36 cellular contexts compared by ENCODE assay signal in genomic region chr1:228231192-228231591, GRCh38.
"Had no signal": no experiment of that assay in that cellular context is flagged by ENCODE, and none has a peak within 500 bp of the region (broad histone marks: within the 10 kb centered on the region; RNA-seq: fewer than 3 reads in every experiment).

No MANE protein-coding gene starts in this region.

- ATAC-seq: activated CD4-positive, alpha-beta T cell treated with anti-CD3 and anti-CD28 coated beads for 36 hours; activated CD4-positive, CD25-positive, alpha-beta regulatory T cell treated with anti-CD3 and anti-CD28 coated beads, Interleukin-2, amount 50 U/mL, for 24 hours; activated CD8-positive, alpha-beta T cell treated with anti-CD3 and anti-CD28 coated beads for 36 hours; activated naive CD4-positive, alpha-beta T cell treated with anti-CD3 and anti-CD28 coated beads, Interleukin-2, amount 50 U/mL, for 72 hours; activated naive CD8-positive, alpha-beta T cell treated with anti-CD3 and anti-CD28 coated beads, Interleukin-2, amount 50 U/mL, for 24 hours; activated T-cell treated with anti-CD3 and anti-CD28 coated beads, Interleukin-2, amount 50 U/mL, for 4 hours; activated T-cell treated with anti-CD3 and anti-CD28 coated beads, Interleukin-2, amount 50 U/mL, for 72 hours; activated T-helper 17 cell treated with anti-CD3 and anti-CD28 coated beads, Interleukin-2, amount 50 U/mL, for 72 hours; body of pancreas; WTC11 had no signal

- H3K36me3 ChIP-seq: brain microvascular endothelial cell, breast epithelium, WERI-Rb-1 had no signal

- FAIRE-seq: astrocyte, colon had no signal

- H3K27me3 Mint-ChIP-seq: activated CD4-positive, alpha-beta memory T cell treated with anti-CD3 and anti-CD28 coated beads for 36 hours; activated CD4-positive, alpha-beta T cell treated with anti-CD3 and anti-CD28 coated beads for 36 hours; activated CD4-positive, alpha-beta T cell treated with anti-CD3 and anti-CD28 coated beads, Interleukin-2, amount 10 ng/mL, durations not matched to agents 7 days and 5 days; activated CD8-positive, alpha-beta T cell treated with anti-CD3 and anti-CD28 coated beads for 36 hours; activated naive CD8-positive, alpha-beta T cell treated with anti-CD3 and anti-CD28 coated beads, Interleukin-2, amount 10 ng/mL, durations not matched to agents 7 days and 5 days; activated naive CD8-positive, alpha-beta T cell treated with anti-CD3 and anti-CD28 coated beads, Interleukin-2, amount 50 U/mL, for 24 hours; activated T-helper 17 cell treated with anti-CD3 and anti-CD28 coated beads, Interleukin-2, amount 50 U/mL, for 72 hours had no signal

- H3K9me3 Mint-ChIP-seq: WTC11 had no signal

- H3K27ac ChIP-seq: body of pancreas, brain microvascular endothelial cell, breast epithelium, WERI-Rb-1 had no signal

- H3K4me3 ChIP-seq: body of pancreas, breast epithelium had no signal

- H3K4me3 Mint-ChIP-seq: activated CD4-positive, alpha-beta memory T cell treated with anti-CD3 and anti-CD28 coated beads for 36 hours; activated CD4-positive, alpha-beta T cell treated with anti-CD3 and anti-CD28 coated beads for 36 hours; activated CD4-positive, alpha-beta T cell treated with anti-CD3 and anti-CD28 coated beads, Interleukin-2, amount 10 ng/mL, durations not matched to agents 7 days and 5 days; activated CD8-positive, alpha-beta T cell treated with anti-CD3 and anti-CD28 coated beads for 36 hours; activated naive CD4-positive, alpha-beta T cell treated with anti-CD3 and anti-CD28 coated beads for 36 hours; activated naive CD8-positive, alpha-beta T cell treated with anti-CD3 and anti-CD28 coated beads, Interleukin-2, amount 10 ng/mL, durations not matched to agents 7 days and 5 days; activated naive CD8-positive, alpha-beta T cell treated with anti-CD3 and anti-CD28 coated beads, Interleukin-2, amount 50 U/mL, for 24 hours; activated T-cell treated with anti-CD3 and anti-CD28 coated beads, Interleukin-2, amount 50 U/mL, for 4 hours; activated T-cell treated with anti-CD3 and anti-CD28 coated beads, Interleukin-2, amount 50 U/mL, for 72 hours; activated T-helper 1 cell treated with anti-CD3 and anti-CD28 coated beads, Interleukin-12 subunit alpha, Interleukin-12 subunit beta, Interleukin-2, Interleukin-4 antibody, amounts not matched to agents 30 ng/mL and 10 ng/mL and 1 ng/mL, durations not matched to agents 14 hours and 24 hours and 36 hours; activated T-helper 17 cell treated with anti-CD3 and anti-CD28 coated beads, Interleukin-2, amount 50 U/mL, for 72 hours; T-helper 1 cell treated with Interleukin-12 subunit alpha and Interleukin-12 subunit beta and Interleukin-4 antibody, amounts not matched to agents 30 μg/mL and 1 μg/mL, for 36 hours; T-helper 2 cell treated with Interferon-gamma antibody and Interleukin-4, amounts not matched to agents 5 μg/mL and 100 μg/mL, for 36 hours; WTC11 had no signal

- H3K9me3 ChIP-seq: body of pancreas had no signal

- H3K27me3 ChIP-seq: body of pancreas, brain microvascular endothelial cell, breast epithelium had no signal

- H3K4me1 Mint-ChIP-seq: activated CD4-positive, alpha-beta T cell treated with anti-CD3 and anti-CD28 coated beads for 36 hours; activated CD4-positive, alpha-beta T cell treated with anti-CD3 and anti-CD28 coated beads, Interleukin-2, amount 10 ng/mL, durations not matched to agents 7 days and 5 days; WTC11 had no signal

- H3K27ac Mint-ChIP-seq: activated CD4-positive, alpha-beta memory T cell treated with anti-CD3 and anti-CD28 coated beads for 36 hours; activated CD4-positive, alpha-beta T cell treated with anti-CD3 and anti-CD28 coated beads for 36 hours; activated CD4-positive, alpha-beta T cell treated with anti-CD3 and anti-CD28 coated beads, Interleukin-2, amount 10 ng/mL, durations not matched to agents 7 days and 5 days; activated CD8-positive, alpha-beta T cell treated with anti-CD3 and anti-CD28 coated beads for 36 hours; activated naive CD4-positive, alpha-beta T cell treated with anti-CD3 and anti-CD28 coated beads for 36 hours; activated naive CD4-positive, alpha-beta T cell treated with anti-CD3 and anti-CD28 coated beads, Interleukin-2, amount 50 U/mL, for 72 hours; activated naive CD8-positive, alpha-beta T cell treated with anti-CD3 and anti-CD28 coated beads, Interleukin-2, amount 10 ng/mL, durations not matched to agents 7 days and 5 days; activated naive CD8-positive, alpha-beta T cell treated with anti-CD3 and anti-CD28 coated beads, Interleukin-2, amount 50 U/mL, for 24 hours; activated T-cell treated with anti-CD3 and anti-CD28 coated beads, Interleukin-2, amount 50 U/mL, for 72 hours; activated T-helper 1 cell treated with anti-CD3 and anti-CD28 coated beads, Interleukin-12 subunit alpha, Interleukin-12 subunit beta, Interleukin-2, Interleukin-4 antibody, amounts not matched to agents 30 ng/mL and 10 ng/mL and 1 ng/mL, durations not matched to agents 14 hours and 24 hours and 36 hours; activated T-helper 17 cell treated with anti-CD3 and anti-CD28 coated beads, Interleukin-2, amount 50 U/mL, for 72 hours; T-helper 1 cell treated with Interleukin-12 subunit alpha and Interleukin-12 subunit beta and Interleukin-4 antibody, amounts not matched to agents 30 μg/mL and 1 μg/mL, for 36 hours; T-helper 2 cell treated with Interferon-gamma antibody and Interleukin-4, amounts not matched to agents 5 μg/mL and 100 μg/mL, for 36 hours; WTC11 had no signal

- H3K4me1 ChIP-seq: body of pancreas, breast epithelium had no signal

- DNase-seq: activated CD4-positive, alpha-beta memory T cell treated with anti-CD3 and anti-CD28 coated beads for 36 hours; activated CD4-positive, alpha-beta T cell treated with anti-CD3 and anti-CD28 coated beads for 1 hour; activated CD4-positive, alpha-beta T cell treated with anti-CD3 and anti-CD28 coated beads for 36 hours; activated CD4-positive, alpha-beta T cell treated with anti-CD3 and anti-CD28 coated beads, Interleukin-2, amount 10 ng/mL, durations not matched to agents 7 days and 5 days; activated CD4-positive, CD25-positive, alpha-beta regulatory T cell; activated CD8-positive, alpha-beta memory T cell treated with anti-CD3 and anti-CD28 coated beads, Interleukin-2, amount 50 U/mL, for 4 hours; activated CD8-positive, alpha-beta T cell treated with anti-CD3 and anti-CD28 coated beads for 36 hours; activated effector memory CD4-positive, alpha-beta T cell treated with anti-CD3 and anti-CD28 coated beads, Interleukin-2, amount 50 U/mL, for 16 hours; activated gamma-delta T cell treated with Interleukin-2 at 50 U/mL for 16 hours; activated naive CD4-positive, alpha-beta T cell; activated naive CD4-positive, alpha-beta T cell treated with anti-CD3 and anti-CD28 coated beads for 36 hours; activated naive CD4-positive, alpha-beta T cell treated with anti-CD3 and anti-CD28 coated beads, Interleukin-2, amount 50 U/mL, for 16 hours; activated naive CD8-positive, alpha-beta T cell treated with anti-CD3 and anti-CD28 coated beads, Interleukin-2, amount 10 ng/mL, durations not matched to agents 7 days and 5 days; activated naive CD8-positive, alpha-beta T cell treated with anti-CD3 and anti-CD28 coated beads, Interleukin-2, amount 50 U/mL, for 24 hours; activated T-cell treated with anti-CD3 and anti-CD28 coated beads for 4 hours; activated T-cell treated with anti-CD3 and anti-CD28 coated beads, Interleukin-2, amount 50 U/mL, for 1 hour; activated T-cell treated with anti-CD3 and anti-CD28 coated beads, Interleukin-2, amount 50 U/mL, for 4 hours; activated T-cell treated with anti-CD3 and anti-CD28 coated beads, Interleukin-2, amount 50 U/mL, for 72 hours; aorta; body of pancreas; brain microvascular endothelial cell; central memory CD4-positive, alpha-beta T cell; T-helper 1 cell; T-helper 2 cell; T-helper 9 cell; WERI-Rb-1 had no signal
